ENCODE assay signal across 15 cellular contexts in the genomic region with DNA sequence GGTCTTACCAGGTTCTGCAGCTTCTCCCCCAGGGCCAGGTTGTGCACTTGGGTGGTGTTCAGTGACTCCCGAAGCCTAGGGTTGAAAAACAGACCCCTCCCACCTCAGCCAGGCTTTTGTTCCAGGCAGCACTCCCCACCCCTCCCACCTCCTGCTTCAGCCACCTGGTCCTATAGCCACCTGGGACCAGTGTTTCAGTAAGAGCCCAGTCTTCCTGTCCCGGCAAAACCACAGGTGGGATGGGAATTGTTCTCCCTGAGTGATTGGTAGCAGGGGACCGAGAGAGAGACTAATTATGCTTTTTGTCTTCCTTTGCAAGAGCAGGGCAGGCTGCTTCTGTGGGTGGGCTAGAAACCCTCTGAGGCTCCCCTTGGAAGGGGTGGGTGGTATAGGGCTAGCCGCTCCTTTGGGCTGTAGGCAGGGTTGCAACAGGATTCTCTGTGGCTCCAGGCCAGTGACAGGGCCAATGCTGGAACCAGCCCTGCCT. TPM values are rescaled to one million over a fixed set of nuclear protein-coding genes. Genes with fewer than 3 reads are reported as not detected.
DNase-seq lines count a peak whose midpoint lies in the region; ATAC-seq and TF ChIP-seq lines count a peak whose summit lies in the region.
"Had no signal": no experiment of that assay in that cellular context is flagged by ENCODE, and none has a peak within 500 bp of the region (broad histone marks: within the 10 kb centered on the region; RNA-seq: fewer than 3 reads in every experiment).

No MANE protein-coding gene starts in this region.

- H3K27ac ChIP-seq in HEK293 (ENCODE audit: extremely low read depth, low read depth, low read length) (no peak overlapping the region), iPS-20b (ENCODE audit: low read length) (peak overlapping the region; percentile 41)
- H3K27ac ChIP-seq: breast epithelium, neutrophil had no signal

- H3K4me3 ChIP-seq in HEK293 (ENCODE audit: low read depth, low read length) (no peak overlapping the region), iPS-20b (ENCODE audit: low read length) (peak overlapping the region; percentile 34; the same call in 1 of the 2 replicates)
- H3K4me3 ChIP-seq: breast epithelium had no signal

- H3K4me3 Mint-ChIP-seq in activated CD4-positive, alpha-beta memory T cell treated with anti-CD3 and anti-CD28 coated beads, Interleukin-2, amount 10 ng/mL, durations not matched to agents 7 days and 5 days = no peak overlapping the region
- H3K4me3 Mint-ChIP-seq: activated naive CD4-positive, alpha-beta T cell treated with anti-CD3 and anti-CD28 coated beads, Interleukin-2, amount 50 U/mL, for 24 hours; B cell; memory B cell had no signal

- H3K27me3 ChIP-seq in iPS-20b (ENCODE audit: insufficient read depth, low read length) = no peaks in the 10 kb centered on the region
- H3K27me3 ChIP-seq: breast epithelium, neutrophil had no signal

- POLR2A ChIA-PET in HEK293 (lab: Yijun Ruan, JAX) = interaction anchor here (1.8 kb wide), 1 partner anchor 9 kb away, joined by 5 read pairs; no protein-coding TSS in a partner anchor
- POLR2A ChIA-PET in activated CD4-positive, alpha-beta memory T cell treated with anti-CD3 and anti-CD28 coated beads, Interleukin-2, amount 10 ng/mL, durations not matched to agents 7 days and 5 days (lab: Charles Lee) = no interaction called here

- peak overlapping the region; percentile 60; the same call in 1 of the 2 replicates for H3K9ac ChIP-seq in iPS-20b (ENCODE audit: low read depth, low read length)

- no peaks in the 10 kb centered on the region for H3K4me1 Mint-ChIP-seq in activated CD4-positive, alpha-beta memory T cell treated with anti-CD3 and anti-CD28 coated beads, Interleukin-2, amount 10 ng/mL, durations not matched to agents 7 days and 5 days
- H3K4me1 Mint-ChIP-seq: activated naive CD4-positive, alpha-beta T cell treated with anti-CD3 and anti-CD28 coated beads, Interleukin-2, amount 50 U/mL, for 24 hours had no signal

- H3K36me3 ChIP-seq in HEK293 (ENCODE audit: control insufficient read depth in 2 of 2, insufficient read depth in 1 of 2, low read length in 2 of 2) (no peaks in the 10 kb centered on the region), iPS-20b (ENCODE audit: insufficient read depth, low read depth, low read length) (no peaks in the 10 kb centered on the region)
- H3K36me3 ChIP-seq: breast epithelium, neutrophil had no signal

- ATAC-seq in HG03095 (IDR thresholded peaks at IDR 0.05; ENCODE audit: unreplicated experiment) = no peak
- ATAC-seq: SK-N-SH treated with all-trans-retinoic acid at 6 μM for 48 hours; stimulated activated naive CD8-positive, alpha-beta T cell treated with anti-CD3 and anti-CD28 coated beads, Interleukin-15, Interleukin-2, amounts not matched to agents 100 U/mL and 50 U/mL, for 24 hours had no signal

- no peaks in the 10 kb centered on the region for H3K9me3 ChIP-seq in HEK293 (ENCODE audit: control insufficient read depth, insufficient read depth, low read depth, low read length)
- no peaks in the 10 kb centered on the region for H3K9me3 ChIP-seq in iPS-20b (ENCODE audit: insufficient read depth, low read depth, low read length)
- H3K9me3 ChIP-seq: breast epithelium, neutrophil had no signal

- CTCF ChIA-PET in HEK293 (lab: Yijun Ruan, JAX) = interaction anchor here (0.8 kb wide), 1 partner anchor 11 kb away, joined by 4 read pairs; no protein-coding TSS in a partner anchor
- CTCF ChIA-PET in activated CD4-positive, alpha-beta memory T cell treated with anti-CD3 and anti-CD28 coated beads, Interleukin-2, amount 10 ng/mL, durations not matched to agents 7 days and 5 days (lab: Charles Lee) = no interaction called here

- H3K27ac Mint-ChIP-seq in activated CD4-positive, alpha-beta memory T cell treated with anti-CD3 and anti-CD28 coated beads, Interleukin-2, amount 10 ng/mL, durations not matched to agents 7 days and 5 days = no peak overlapping the region
- H3K27ac Mint-ChIP-seq: B cell, memory B cell had no signal

- no peaks in the 10 kb centered on the region for H3K9me3 Mint-ChIP-seq in activated CD4-positive, alpha-beta memory T cell treated with anti-CD3 and anti-CD28 coated beads, Interleukin-2, amount 10 ng/mL, durations not matched to agents 7 days and 5 days
- H3K9me3 Mint-ChIP-seq: activated naive CD4-positive, alpha-beta T cell treated with anti-CD3 and anti-CD28 coated beads, Interleukin-2, amount 50 U/mL, for 24 hours; memory B cell had no signal

- H3K4me1 ChIP-seq in HEK293 (ENCODE audit: control insufficient read depth, insufficient read depth, low read length) (no peaks in the 10 kb centered on the region), iPS-20b (ENCODE audit: insufficient read depth, low read length) (peaks cover 4% of the 10 kb centered on the region; the same call in 1 of the 2 replicates)
- H3K4me1 ChIP-seq: breast epithelium had no signal

- no peak for TF ChIP-seq CTCF in HEK293 (tag by site-specific recombination; IDR thresholded peaks at IDR 0.05)

- H3K27me3 Mint-ChIP-seq in activated CD4-positive, alpha-beta memory T cell treated with anti-CD3 and anti-CD28 coated beads, Interleukin-2, amount 10 ng/mL, durations not matched to agents 7 days and 5 days = no peaks in the 10 kb centered on the region
- H3K27me3 Mint-ChIP-seq: activated naive CD4-positive, alpha-beta T cell treated with anti-CD3 and anti-CD28 coated beads, Interleukin-2, amount 50 U/mL, for 24 hours; B cell had no signal

- no peaks in the 10 kb centered on the region for H3K36me3 Mint-ChIP-seq in activated CD4-positive, alpha-beta memory T cell treated with anti-CD3 and anti-CD28 coated beads, Interleukin-2, amount 10 ng/mL, durations not matched to agents 7 days and 5 days (ENCODE audit: low read depth)
- H3K36me3 Mint-ChIP-seq: activated naive CD4-positive, alpha-beta T cell treated with anti-CD3 and anti-CD28 coated beads, Interleukin-2, amount 50 U/mL, for 24 hours; memory B cell had no signal

- peak; percentile 97 for DNase-seq in NCI-H2171 treated with DMSO at 0.1 percent for 48 hours (lab: John Stamatoyannopoulos, UW)
- DNase-seq in activated CD8-positive, alpha-beta memory T cell treated with anti-CD3 and anti-CD28 coated beads, Interleukin-2, amount 50 U/mL, for 48 hours = no peak
- DNase-seq in activated CD4-positive, alpha-beta memory T cell treated with anti-CD3 and anti-CD28 coated beads, Interleukin-2, amount 10 ng/mL, durations not matched to agents 7 days and 5 days = no peak
- DNase-seq: activated CD8-positive, alpha-beta memory T cell treated with anti-CD3 and anti-CD28 coated beads, Interleukin-2, amount 50 U/mL, for 4 hours; stimulated activated naive CD8-positive, alpha-beta T cell treated with anti-CD3 and anti-CD28 coated beads, Interleukin-15, Interleukin-2, amounts not matched to agents 100 U/mL and 50 U/mL, for 24 hours had no signal

TF ChIP-seq in HEK293, 187 proteins besides CTCF, POLR2A, EP300 and RAD21 (continues in another document):
- TF ChIP-seq EGR2 (tag by site-specific recombination; IDR thresholded peaks at IDR 0.05; ENCODE audit: low read depth) (peak; percentile 78), ZNF768 (tag by site-specific recombination; IDR thresholded peaks at IDR 0.05) (no peak), KLF10 (tag by site-specific recombination; IDR thresholded peaks at IDR 0.05) (no peak), ZNF530 (tag by site-specific recombination; IDR thresholded peaks at IDR 0.05; ENCODE audit: low read depth) (no peak), ZNF529 (tag by site-specific recombination; IDR thresholded peaks at IDR 0.05; ENCODE audit: insufficient replicate concordance) (no peak)
- TF ChIP-seq, protein P1, sequence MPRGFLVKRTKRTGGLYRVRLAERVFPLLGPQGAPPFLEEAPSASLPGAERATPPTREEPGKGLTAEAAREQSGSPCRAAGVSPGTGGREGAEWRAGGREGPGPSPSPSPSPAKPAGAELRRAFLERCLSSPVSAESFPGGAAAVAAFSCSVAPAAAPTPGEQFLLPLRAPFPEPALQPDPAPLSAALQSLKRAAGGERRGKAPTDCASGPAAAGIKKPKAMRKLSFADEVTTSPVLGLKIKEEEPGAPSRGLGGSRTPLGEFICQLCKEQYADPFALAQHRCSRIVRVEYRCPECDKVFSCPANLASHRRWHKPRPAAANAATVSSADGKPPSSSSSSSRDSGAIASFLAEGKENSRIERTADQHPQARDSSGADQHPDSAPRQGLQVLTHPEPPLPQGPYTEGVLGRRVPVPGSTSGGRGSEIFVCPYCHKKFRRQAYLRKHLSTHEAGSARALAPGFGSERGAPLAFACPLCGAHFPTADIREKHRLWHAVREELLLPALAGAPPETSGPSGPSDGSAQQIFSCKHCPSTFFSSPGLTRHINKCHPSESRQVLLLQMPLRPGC (tag by site-specific recombination; IDR thresholded peaks at IDR 0.05) = no peak
- TF ChIP-seq, protein P2, sequence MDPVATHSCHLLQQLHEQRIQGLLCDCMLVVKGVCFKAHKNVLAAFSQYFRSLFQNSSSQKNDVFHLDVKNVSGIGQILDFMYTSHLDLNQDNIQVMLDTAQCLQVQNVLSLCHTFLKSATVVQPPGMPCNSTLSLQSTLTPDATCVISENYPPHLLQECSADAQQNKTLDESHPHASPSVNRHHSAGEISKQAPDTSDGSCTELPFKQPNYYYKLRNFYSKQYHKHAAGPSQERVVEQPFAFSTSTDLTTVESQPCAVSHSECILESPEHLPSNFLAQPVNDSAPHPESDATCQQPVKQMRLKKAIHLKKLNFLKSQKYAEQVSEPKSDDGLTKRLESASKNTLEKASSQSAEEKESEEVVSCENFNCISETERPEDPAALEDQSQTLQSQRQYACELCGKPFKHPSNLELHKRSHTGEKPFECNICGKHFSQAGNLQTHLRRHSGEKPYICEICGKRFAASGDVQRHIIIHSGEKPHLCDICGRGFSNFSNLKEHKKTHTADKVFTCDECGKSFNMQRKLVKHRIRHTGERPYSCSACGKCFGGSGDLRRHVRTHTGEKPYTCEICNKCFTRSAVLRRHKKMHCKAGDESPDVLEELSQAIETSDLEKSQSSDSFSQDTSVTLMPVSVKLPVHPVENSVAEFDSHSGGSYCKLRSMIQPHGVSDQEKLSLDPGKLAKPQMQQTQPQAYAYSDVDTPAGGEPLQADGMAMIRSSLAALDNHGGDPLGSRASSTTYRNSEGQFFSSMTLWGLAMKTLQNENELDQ (tag by site-specific recombination; IDR thresholded peaks at IDR 0.05; ENCODE audit: low read depth) = no peak

RNA-seq across cellular contexts. Expression of a gene that starts 8.5 kb away (rescaled TPM):
- total RNA-seq in activated CD4-positive, alpha-beta memory T cell treated with anti-CD3 and anti-CD28 coated beads, Interleukin-2, amount 10 ng/mL, durations not matched to agents 7 days and 5 days = 10 to 100 TPM; 13.6 to 16.8 TPM
- total RNA-seq: Daoy had no signal

RNA-seq across cellular contexts. Expression of a gene that starts 17.0 kb away (rescaled TPM):
- total RNA-seq in activated CD4-positive, alpha-beta memory T cell treated with anti-CD3 and anti-CD28 coated beads, Interleukin-2, amount 10 ng/mL, durations not matched to agents 7 days and 5 days = 100 to 1,000 TPM in 1 of 2 experiments, 10 to 100 TPM in 1; 98.2 to 104 TPM

RNA-seq across cellular contexts. Expression of a gene that starts 17.2 kb away (rescaled TPM):
- 10 to 100 TPM; 30.1 to 31.6 TPM for total RNA-seq in activated CD4-positive, alpha-beta memory T cell treated with anti-CD3 and anti-CD28 coated beads, Interleukin-2, amount 10 ng/mL, durations not matched to agents 7 days and 5 days

RNA-seq across cellular contexts. Expression of a gene that starts 25.8 kb away (rescaled TPM):
- 10 to 100 TPM; 24.2 to 24.8 TPM for total RNA-seq in activated CD4-positive, alpha-beta memory T cell treated with anti-CD3 and anti-CD28 coated beads, Interleukin-2, amount 10 ng/mL, durations not matched to agents 7 days and 5 days

RNA-seq across cellular contexts. Expression of a gene that starts 29.2 kb away (rescaled TPM):
- 100 to 1,000 TPM; 117 to 123 TPM for total RNA-seq in activated CD4-positive, alpha-beta memory T cell treated with anti-CD3 and anti-CD28 coated beads, Interleukin-2, amount 10 ng/mL, durations not matched to agents 7 days and 5 days
